ENCODE assay signal across 1 cellular context in genomic region chr10:3313789-3314444, GRCh38.
TF ChIP-seq lines count a peak whose summit lies in the region.
"Not testable (repeated sequence)": the region's sequence is repeated elsewhere in the genome, so short reads cannot be mapped to it uniquely, and the experiment has no call there.

No MANE protein-coding gene starts in this region.

TF ChIP-seq in K562, 482 proteins besides CTCF, POLR2A, EP300 and RAD21 (continued from another document):
- peak; percentile 69; the same call in 1 of the 2 replicates for TF ChIP-seq TARDBP (IDR thresholded peaks at IDR 0.05)
- TF ChIP-seq ATF7 (IDR thresholded peaks at IDR 0.05) = peak; percentile 65
- TF ChIP-seq CEBPG (CRISPR knock-in tag; IDR thresholded peaks at IDR 0.05) = 0 out of 2 replicates have a peak, but pooled peaks have one; percentile 21
- not testable (repeated sequence) for TF ChIP-seq CEBPG (tag; conservative IDR thresholded peaks at IDR 0.05 in 1 of 2, IDR thresholded peaks at IDR 0.05 in 1 of 2)
- 0 out of 2 replicates have a peak, but pooled peaks have one; percentile 11 for TF ChIP-seq ESRRA (IDR thresholded peaks at IDR 0.05; ENCODE audit: borderline replicate concordance, low read depth)
- peak; percentile 72 for TF ChIP-seq ARID1B (IDR thresholded peaks at IDR 0.05)
- peak; percentile 100 for TF ChIP-seq C11orf30 (IDR thresholded peaks at IDR 0.05; ENCODE audit: low read depth)
- TF ChIP-seq MIER1 (IDR thresholded peaks at IDR 0.05; ENCODE audit: low read depth) = peak; percentile 89
- TF ChIP-seq STAT5A (IDR thresholded peaks at IDR 0.05; ENCODE audit: borderline replicate concordance, low read length) = peak; percentile 72
- TF ChIP-seq TRIM24 (IDR thresholded peaks at IDR 0.05) = peak; percentile 58 to 78
- TF ChIP-seq MAFG (tag; conservative IDR thresholded peaks at IDR 0.05) = peak; percentile 99
- peak; percentile 85 for TF ChIP-seq DPF2 (IDR thresholded peaks at IDR 0.05)
